ENCODE assay signal across 30 cellular contexts in genomic region chr4:170071196-170071595, GRCh38. TPM values are rescaled to one million over a fixed set of nuclear protein-coding genes. Genes with fewer than 3 reads are reported as not detected.
"Had no signal": no experiment of that assay in that cellular context is flagged by ENCODE, and none has a peak within 500 bp of the region (broad histone marks: within the 10 kb centered on the region; RNA-seq: fewer than 3 reads in every experiment).

No MANE protein-coding gene starts in this region.

- H3K4me3 Mint-ChIP-seq: naive B cell; naive thymus-derived CD8-positive, alpha-beta T cell; natural killer cell treated with Interleukin-12 subunit alpha and Interleukin-12 subunit beta and Interleukin-15 and Interleukin-18, amount 100 ng/mL, for 72 hours; nephron progenitor cell; neural crest cell; stimulated activated memory B cell treated with anti-CD40 and anti-IgM and Interleukin-4, amounts not matched to agents 10 μg/mL and 1 μg/mL and 100 μg/mL, for 72 hours; stimulated activated naive CD8-positive, alpha-beta T cell treated with anti-CD3 and anti-CD28 coated beads, Interleukin-15, amount 100 ng/mL, for 72 hours had no signal

- H3K27ac Mint-ChIP-seq: naive thymus-derived CD8-positive, alpha-beta T cell; natural killer cell treated with Interleukin-12 subunit alpha and Interleukin-12 subunit beta and Interleukin-15 and Interleukin-18, amount 100 ng/mL, for 72 hours; stimulated activated memory B cell treated with anti-CD40 and anti-IgM and Interleukin-4, amounts not matched to agents 10 μg/mL and 1 μg/mL and 100 μg/mL, for 72 hours; stimulated activated naive CD8-positive, alpha-beta T cell treated with anti-CD3 and anti-CD28 coated beads, Interleukin-15, amount 100 ng/mL, for 72 hours had no signal

- H3K9me3 Mint-ChIP-seq: naive B cell; naive thymus-derived CD8-positive, alpha-beta T cell; natural killer cell treated with Interleukin-12 subunit alpha and Interleukin-12 subunit beta and Interleukin-15 and Interleukin-18, amount 100 ng/mL, for 72 hours; nephron progenitor cell; neural crest cell; stimulated activated memory B cell treated with anti-CD40 and anti-IgM and Interleukin-4, amounts not matched to agents 10 μg/mL and 1 μg/mL and 100 μg/mL, for 72 hours; stimulated activated naive CD8-positive, alpha-beta T cell treated with anti-CD3 and anti-CD28 coated beads, Interleukin-15, amount 100 ng/mL, for 72 hours had no signal

- H3K27ac ChIP-seq: neutrophil, ovary, parathyroid adenoma, prostate gland, sigmoid colon, suprapubic skin, testis, tibial artery, transverse colon, upper lobe of left lung, vagina had no signal

- H3K4me1 Mint-ChIP-seq: naive B cell; naive thymus-derived CD8-positive, alpha-beta T cell; nephron progenitor cell; neural crest cell; stimulated activated memory B cell treated with anti-CD40 and anti-IgM and Interleukin-4, amounts not matched to agents 10 μg/mL and 1 μg/mL and 100 μg/mL, for 72 hours; stimulated activated naive CD8-positive, alpha-beta T cell treated with anti-CD3 and anti-CD28 coated beads, Interleukin-15, amount 100 ng/mL, for 72 hours had no signal

- H3K36me3 Mint-ChIP-seq: naive B cell; naive thymus-derived CD8-positive, alpha-beta T cell; natural killer cell treated with Interleukin-12 subunit alpha and Interleukin-12 subunit beta and Interleukin-15 and Interleukin-18, amount 100 ng/mL, for 72 hours; stimulated activated memory B cell treated with anti-CD40 and anti-IgM and Interleukin-4, amounts not matched to agents 10 μg/mL and 1 μg/mL and 100 μg/mL, for 72 hours had no signal

- H3K27me3 Mint-ChIP-seq: naive B cell; stimulated activated memory B cell treated with anti-CD40 and anti-IgM and Interleukin-4, amounts not matched to agents 10 μg/mL and 1 μg/mL and 100 μg/mL, for 72 hours; stimulated activated naive CD8-positive, alpha-beta T cell treated with anti-CD3 and anti-CD28 coated beads, Interleukin-15, amount 100 ng/mL, for 72 hours had no signal

- DNase-seq: naive B cell; naive thymus-derived CD8-positive, alpha-beta T cell; nephron progenitor cell; nucleus accumbens; ovary; posterior cingulate gyrus; right cardiac atrium; right lobe of liver; sigmoid colon; small intestine; stimulated activated CD4-positive, alpha-beta T cell treated with anti-CD3 and anti-CD28 coated beads, Interleukin-15, amount 100 ng/mL, for 24 hours; stimulated activated CD4-positive, alpha-beta T cell treated with anti-CD3 and anti-CD28 coated beads, Interleukin-2, amount 100 ng/mL, for 24 hours; stimulated activated CD4-positive, alpha-beta T cell treated with anti-CD3 and anti-CD28 coated beads, Interleukin-2, amount 100 ng/mL, for 48 hours; stimulated activated CD4-positive, alpha-beta T cell treated with anti-CD3 and anti-CD28 coated beads, Interleukin-4, amount 100 ng/mL, for 24 hours; stimulated activated naive CD4-positive, alpha-beta T cell; stimulated activated naive CD8-positive, alpha-beta T cell treated with anti-CD3 and anti-CD28 coated beads, Interleukin-15, amount 100 ng/mL, for 72 hours; stimulated activated naive CD8-positive, alpha-beta T cell treated with anti-CD3 and anti-CD28 coated beads, Interleukin-15, Interleukin-2, amounts not matched to agents 100 U/mL and 50 U/mL, for 24 hours; substantia nigra; testis; tibial artery; transverse colon; upper lobe of left lung had no signal

RNA-seq across cellular contexts. Expression of gene AADAT, which starts 18.6 kb away (rescaled TPM):
- total RNA-seq: naive thymus-derived CD8-positive, alpha-beta T cell; natural killer cell treated with Interleukin-12 subunit alpha and Interleukin-12 subunit beta and Interleukin-15 and Interleukin-18, amount 100 ng/mL, for 72 hours had no signal
